ENCODE assay signal across 8 cellular contexts in the genomic region with DNA sequence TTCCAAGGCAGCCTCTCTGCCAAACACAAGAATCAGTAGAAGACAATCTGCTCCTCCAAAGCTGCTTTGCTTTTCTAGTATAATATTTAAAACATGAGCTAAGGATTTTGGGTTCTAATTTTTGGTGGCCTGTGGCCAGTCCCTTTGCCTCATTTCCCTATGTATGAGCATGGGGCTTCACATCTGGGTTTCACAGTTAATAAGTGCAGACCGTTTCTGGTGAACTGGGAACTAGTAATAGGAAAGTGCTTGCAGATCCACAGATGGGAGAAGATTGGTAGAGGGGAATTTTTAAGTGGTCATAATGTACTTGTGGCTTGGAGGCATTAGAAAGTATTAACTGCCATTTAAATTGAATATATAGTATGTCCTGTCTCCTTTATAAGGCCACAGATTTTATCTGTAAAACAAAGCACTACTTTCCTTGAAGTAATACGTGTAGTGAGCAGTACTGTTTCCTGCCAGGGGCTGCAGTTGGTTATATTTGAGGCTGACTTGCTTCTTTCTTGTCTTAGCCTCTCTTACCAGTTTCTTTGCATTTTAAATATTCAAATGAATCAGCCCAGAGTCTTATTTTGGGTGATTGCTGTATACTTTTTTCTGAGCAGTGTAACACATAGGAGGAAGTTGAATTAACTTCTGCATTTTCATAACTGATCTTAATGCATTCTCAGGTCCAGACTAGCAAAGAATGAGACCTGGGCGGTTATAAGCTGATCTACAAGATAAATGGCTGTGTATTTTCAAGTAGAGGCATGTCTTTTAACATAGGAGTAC. TPM values are rescaled to one million over a fixed set of nuclear protein-coding genes. Genes with fewer than 3 reads are reported as not detected.
DNase-seq lines count a peak whose midpoint lies in the region; ATAC-seq and TF ChIP-seq lines count a peak whose summit lies in the region.

No MANE protein-coding gene starts in this region.

- H3K27me3 ChIP-seq in GM06990 (replicated peaks; ENCODE audit: control insufficient read depth, insufficient read depth, low read length) (no peaks in the 10 kb centered on the region), suprapubic skin (no peaks in the 10 kb centered on the region)

- H3K4me3 Mint-ChIP-seq in activated CD8-positive, alpha-beta T cell treated with anti-CD3 and anti-CD28 coated beads, Interleukin-2, amount 10 ng/mL, durations not matched to agents 7 days and 5 days, result peak overlapping the region; percentile 94
- H3K4me3 Mint-ChIP-seq in immature natural killer cell, result peak overlapping the region; percentile 90 to 99 (median 97)

- 11% methylated on average over 3 of the region's 3 CpGs for WGBS in suprapubic skin

- CTCF ChIA-PET in activated CD8-positive, alpha-beta T cell treated with anti-CD3 and anti-CD28 coated beads, Interleukin-2, amount 10 ng/mL, durations not matched to agents 7 days and 5 days (lab: Charles Lee), result interaction anchor here (1.0 to 9.0 kb wide), 5 partner anchors 9 to 52 kb away, joined by 3 to 97 read pairs (median 4); a partner anchor contains a TSS

- H3K9me3 ChIP-seq in suprapubic skin, result no peaks in the 10 kb centered on the region

- no peaks in the 10 kb centered on the region for H3K27me3 Mint-ChIP-seq in activated CD8-positive, alpha-beta T cell treated with anti-CD3 and anti-CD28 coated beads, Interleukin-2, amount 10 ng/mL, durations not matched to agents 7 days and 5 days (ENCODE audit: low read depth)
- H3K27me3 Mint-ChIP-seq in immature natural killer cell (ENCODE audit: low read depth in 3 of 3), result peaks cover 14 to 45% (median 30%) of the 10 kb centered on the region in 3 donors

- POLR2A ChIA-PET in activated CD8-positive, alpha-beta T cell treated with anti-CD3 and anti-CD28 coated beads, Interleukin-2, amount 10 ng/mL, durations not matched to agents 7 days and 5 days (lab: Charles Lee), result interaction anchor here (0.6 to 4.3 kb wide), 5 partner anchors 8 to 1726 kb away, joined by 3 to 59 read pairs (median 3); a partner anchor contains a TSS

- peaks cover 54% of the 10 kb centered on the region for H3K4me1 Mint-ChIP-seq in activated CD8-positive, alpha-beta T cell treated with anti-CD3 and anti-CD28 coated beads, Interleukin-2, amount 10 ng/mL, durations not matched to agents 7 days and 5 days (ENCODE audit: low read depth)
- peaks cover 63 to 72% of the 10 kb centered on the region in 2 donors for H3K4me1 Mint-ChIP-seq in immature natural killer cell

- DNase-seq in GM06990 (ENCODE audit: extremely low read depth, insufficient read length), result peak; percentile 48
- peak; percentile 9 for DNase-seq in HT-29 (ENCODE audit: low spot score)
- DNase-seq in activated CD8-positive, alpha-beta T cell treated with anti-CD3 and anti-CD28 coated beads, Interleukin-2, amount 10 ng/mL, durations not matched to agents 7 days and 5 days, result peak; percentile 63
- DNase-seq in immature natural killer cell, result peak in 1 of 3 donors; percentile 39
- no peak for DNase-seq in suprapubic skin (ENCODE audit: low spot score in 2 of 2)
- DNase-seq in effector CD8-positive, alpha-beta T cell (lab: John Stamatoyannopoulos, UW), result no peak
- DNase-seq in A172 (ENCODE audit: low spot score), result no peak

- no peak for TF ChIP-seq EP300 in suprapubic skin (IDR thresholded peaks at IDR 0.05)

- H3K27ac Mint-ChIP-seq in activated CD8-positive, alpha-beta T cell treated with anti-CD3 and anti-CD28 coated beads, Interleukin-2, amount 10 ng/mL, durations not matched to agents 7 days and 5 days, result peak overlapping the region; percentile 93
- peak overlapping the region; percentile 94 to 100 (median 99) for H3K27ac Mint-ChIP-seq in immature natural killer cell

- TF ChIP-seq CTCF in GM06990 (IDR thresholded peaks at IDR 0.05; ENCODE audit: insufficient read depth, low read length, poor library complexity, severe bottlenecking), result no peak
- no peak for TF ChIP-seq CTCF in suprapubic skin (IDR thresholded peaks at IDR 0.05)

- H3K4me1 ChIP-seq in suprapubic skin, result peaks cover 61% of the 10 kb centered on the region

- H3K4me3 ChIP-seq in GM06990 (replicated peaks; ENCODE audit: low read depth, low read length), result peak overlapping the region; percentile 84
- H3K4me3 ChIP-seq in suprapubic skin, result peak overlapping the region; percentile 98

- H3K9me3 Mint-ChIP-seq in activated CD8-positive, alpha-beta T cell treated with anti-CD3 and anti-CD28 coated beads, Interleukin-2, amount 10 ng/mL, durations not matched to agents 7 days and 5 days (ENCODE audit: insufficient read depth), result no peaks in the 10 kb centered on the region
- peaks cover 0 to 1% (median 0%) of the 10 kb centered on the region in 6 donors for H3K9me3 Mint-ChIP-seq in immature natural killer cell

- H3K27ac ChIP-seq in suprapubic skin, result peak overlapping the region; percentile 98

- ATAC-seq in GM21367 (IDR thresholded peaks at IDR 0.05; ENCODE audit: unreplicated experiment), result peak; percentile 43
- peak; percentile 24 for ATAC-seq in activated CD8-positive, alpha-beta T cell treated with anti-CD3 and anti-CD28 coated beads, Interleukin-2, amount 10 ng/mL, durations not matched to agents 7 days and 5 days

- no peak for TF ChIP-seq POLR2A in suprapubic skin (IDR thresholded peaks at IDR 0.05)

- H3K36me3 ChIP-seq in GM06990 (ENCODE audit: control insufficient read depth, insufficient read depth, low read length) (no peaks in the 10 kb centered on the region; the same call in 1 of the 2 replicates), suprapubic skin (peaks cover 2% of the 10 kb centered on the region)

- H3K36me3 Mint-ChIP-seq in activated CD8-positive, alpha-beta T cell treated with anti-CD3 and anti-CD28 coated beads, Interleukin-2, amount 10 ng/mL, durations not matched to agents 7 days and 5 days (ENCODE audit: low read depth), result peaks cover 65% of the 10 kb centered on the region
- H3K36me3 Mint-ChIP-seq in immature natural killer cell, result peaks cover 4 to 9% (median 8%) of the 10 kb centered on the region in 3 donors

RNA-seq across cellular contexts. Expression of a gene that starts 1.6 kb away (rescaled TPM):
- total RNA-seq in HT-29 (2014; rRNA removed; shearing (Covaris generic)), result 220 and 244 TPM in 2 replicates
- total RNA-seq in activated CD8-positive, alpha-beta T cell treated with anti-CD3 and anti-CD28 coated beads, Interleukin-2, amount 10 ng/mL, durations not matched to agents 7 days and 5 days, result 100 to 1,000 TPM; 821 to 844 TPM
- 1,000 to 10,000 TPM; 1,394 to 2,060 (median 1,454) TPM for polyA plus RNA-seq in immature natural killer cell
- 100 to 1,000 TPM; 267 to 384 (median 275) TPM for total RNA-seq in suprapubic skin
- total RNA-seq in A172 (2014; rRNA removed; shearing (Covaris generic)), result 489 and 514 TPM in 2 replicates

RNA-seq across cellular contexts. Expression of a gene that starts 42.2 kb away (rescaled TPM):
- 0.05 and 0.56 TPM in 2 replicates for total RNA-seq in HT-29 (2014; rRNA removed; shearing (Covaris generic))
- total RNA-seq in activated CD8-positive, alpha-beta T cell treated with anti-CD3 and anti-CD28 coated beads, Interleukin-2, amount 10 ng/mL, durations not matched to agents 7 days and 5 days, result under 1 TPM; 0.97 TPM
- polyA plus RNA-seq in immature natural killer cell, result 1 to 10 TPM in 1 of 3 donors, under 1 TPM in 2; 0.19 to 2.9 (median 0.22) TPM
- total RNA-seq in suprapubic skin, result 1 to 10 TPM in 2 of 4 donors, under 1 TPM in 1, not detected in 1; 0.98 to 2.0 (median 1.6) TPM
- total RNA-seq in A172 (2014; rRNA removed; shearing (Covaris generic)), result not detected in 2 replicates

RNA-seq across cellular contexts. Expression of a gene that starts 51.3 kb away (rescaled TPM):
- total RNA-seq in HT-29 (2014; rRNA removed; shearing (Covaris generic)), result 266 and 310 TPM in 2 replicates
- 10 to 100 TPM; 52.6 to 56.2 TPM for total RNA-seq in activated CD8-positive, alpha-beta T cell treated with anti-CD3 and anti-CD28 coated beads, Interleukin-2, amount 10 ng/mL, durations not matched to agents 7 days and 5 days
- 100 to 1,000 TPM in 2 of 3 donors, 10 to 100 TPM in 1; 71.8 to 158 (median 101) TPM for polyA plus RNA-seq in immature natural killer cell
- 100 to 1,000 TPM; 103 to 154 (median 144) TPM for total RNA-seq in suprapubic skin
- 217 and 254 TPM in 2 replicates for total RNA-seq in A172 (2014; rRNA removed; shearing (Covaris generic))

RNA-seq across cellular contexts. Expression of a gene that starts 51.7 kb away (rescaled TPM):
- total RNA-seq in HT-29 (2014; rRNA removed; shearing (Covaris generic)), result 73.9 and 77.2 TPM in 2 replicates
- total RNA-seq in activated CD8-positive, alpha-beta T cell treated with anti-CD3 and anti-CD28 coated beads, Interleukin-2, amount 10 ng/mL, durations not matched to agents 7 days and 5 days, result 10 to 100 TPM; 36.7 to 37.6 TPM
- polyA plus RNA-seq in immature natural killer cell, result 100 to 1,000 TPM in 1 of 3 donors, 10 to 100 TPM in 2; 96.3 to 145 (median 98.9) TPM
- 10 to 100 TPM; 33.4 to 66.4 (median 49.4) TPM for total RNA-seq in suprapubic skin
- 68.9 and 78.6 TPM in 2 replicates for total RNA-seq in A172 (2014; rRNA removed; shearing (Covaris generic))

RNA-seq across cellular contexts. Expression of a gene that starts 51.8 kb away (rescaled TPM):
- not detected in 2 replicates for total RNA-seq in HT-29 (2014; rRNA removed; shearing (Covaris generic))
- under 1 TPM; 0.53 to 0.55 TPM for total RNA-seq in activated CD8-positive, alpha-beta T cell treated with anti-CD3 and anti-CD28 coated beads, Interleukin-2, amount 10 ng/mL, durations not matched to agents 7 days and 5 days
- 10 to 100 TPM; 13.0 to 64.7 (median 30.5) TPM for polyA plus RNA-seq in immature natural killer cell
- 1 to 10 TPM in 1 of 4 donors, under 1 TPM in 1, not detected in 2; 0.87 to 1.0 TPM for total RNA-seq in suprapubic skin
- total RNA-seq in A172 (2014; rRNA removed; shearing (Covaris generic)), result not detected in 2 replicates

Comparison
In these comparisons a context has a peak if more than half of its experiments do, and no peak if none do; other contexts are left out.
1. DNase-seq: peak in GM06990 (single experiment), HT-29 (single experiment) and activated CD8-positive, alpha-beta T cell treated with anti-CD3 and anti-CD28 coated beads, Interleukin-2, amount 10 ng/mL, durations not matched to agents 7 days and 5 days (single experiment); none in suprapubic skin (0 of 2), effector CD8-positive, alpha-beta T cell (single experiment) and A172 (single experiment).